23 cellular contexts compared by ENCODE assay signal in the genomic region with DNA sequence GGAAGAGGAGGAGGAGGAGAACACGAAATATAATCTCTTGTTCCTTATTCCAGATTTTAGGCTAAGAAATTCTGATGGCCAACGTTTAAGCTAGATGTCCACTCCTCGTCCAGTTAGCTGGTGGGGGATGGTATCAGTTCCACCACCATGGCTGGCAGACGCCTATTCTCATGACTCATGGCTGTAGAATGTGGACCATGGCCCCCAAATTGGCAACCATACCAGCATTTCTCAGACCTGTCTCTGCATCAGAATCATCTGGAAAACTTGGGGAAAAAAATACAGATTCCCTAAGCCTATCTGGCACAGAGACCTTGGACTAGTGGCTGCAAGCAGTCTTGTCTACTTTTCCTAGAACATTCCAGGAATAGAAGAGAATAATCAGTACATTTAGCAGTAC.
A peak's percentile ranks its signal among the peaks of the same experiment; 100 is the strongest.
DNase-seq lines count a peak whose midpoint lies in the region; ATAC-seq and FAIRE-seq lines count a peak whose summit lies in the region.
"Had no signal": no experiment of that assay in that cellular context is flagged by ENCODE, and none has a peak within 500 bp of the region (broad histone marks: within the 10 kb centered on the region; RNA-seq: fewer than 3 reads in every experiment).

No MANE protein-coding gene starts in this region.

- no peaks in the 10 kb centered on the region for H3K9me3 Mint-ChIP-seq in activated CD8-positive, alpha-beta memory T cell treated with anti-CD3 and anti-CD28 coated beads, Interleukin-2, amount 10 ng/mL, durations not matched to agents 7 days and 5 days (ENCODE audit: low read depth)
- H3K9me3 Mint-ChIP-seq: activated naive CD4-positive, alpha-beta T cell treated with anti-CD3 and anti-CD28 coated beads, Interleukin-2, amount 50 U/mL, for 24 hours; H9 had no signal

- H3K27ac Mint-ChIP-seq in activated CD8-positive, alpha-beta memory T cell treated with anti-CD3 and anti-CD28 coated beads, Interleukin-2, amount 10 ng/mL, durations not matched to agents 7 days and 5 days: no peak overlapping the region
- H3K27ac Mint-ChIP-seq: activated naive CD4-positive, alpha-beta T cell treated with anti-CD3 and anti-CD28 coated beads, Interleukin-2, amount 50 U/mL, for 24 hours; H9 had no signal

- no peak overlapping the region for H3K4me3 Mint-ChIP-seq in activated CD8-positive, alpha-beta memory T cell treated with anti-CD3 and anti-CD28 coated beads, Interleukin-2, amount 10 ng/mL, durations not matched to agents 7 days and 5 days
- H3K4me3 Mint-ChIP-seq: activated naive CD4-positive, alpha-beta T cell treated with anti-CD3 and anti-CD28 coated beads, Interleukin-2, amount 50 U/mL, for 24 hours; H9 had no signal

- H3K4me1 Mint-ChIP-seq in activated CD8-positive, alpha-beta memory T cell treated with anti-CD3 and anti-CD28 coated beads, Interleukin-2, amount 10 ng/mL, durations not matched to agents 7 days and 5 days: peaks cover 2% of the 10 kb centered on the region
- H3K4me1 Mint-ChIP-seq: activated naive CD4-positive, alpha-beta T cell treated with anti-CD3 and anti-CD28 coated beads, Interleukin-2, amount 50 U/mL, for 24 hours had no signal

- CTCF ChIA-PET in activated CD8-positive, alpha-beta memory T cell treated with anti-CD3 and anti-CD28 coated beads, Interleukin-2, amount 10 ng/mL, durations not matched to agents 7 days and 5 days (lab: Charles Lee): no interaction called here

- no peak for ATAC-seq in activated CD4-positive, CD25-positive, alpha-beta regulatory T cell treated with anti-CD3 and anti-CD28 coated beads, Interleukin-2, amount 50 U/mL, for 24 hours
- ATAC-seq in activated CD8-positive, alpha-beta memory T cell treated with anti-CD3 and anti-CD28 coated beads, Interleukin-2, amount 10 ng/mL, durations not matched to agents 7 days and 5 days: no peak
- ATAC-seq: gastrocnemius medialis, left ventricle myocardium superior, upper lobe of right lung had no signal

- no peaks in the 10 kb centered on the region for H3K36me3 Mint-ChIP-seq in activated CD8-positive, alpha-beta memory T cell treated with anti-CD3 and anti-CD28 coated beads, Interleukin-2, amount 10 ng/mL, durations not matched to agents 7 days and 5 days
- H3K36me3 Mint-ChIP-seq: activated naive CD4-positive, alpha-beta T cell treated with anti-CD3 and anti-CD28 coated beads, Interleukin-2, amount 50 U/mL, for 24 hours had no signal

- H3K27me3 Mint-ChIP-seq in activated CD8-positive, alpha-beta memory T cell treated with anti-CD3 and anti-CD28 coated beads, Interleukin-2, amount 10 ng/mL, durations not matched to agents 7 days and 5 days: peaks cover 22% of the 10 kb centered on the region

- peak; percentile 87 for FAIRE-seq in urothelium cell line (lab: Jason Lieb, UNC)

- DNase-seq in LHCN-M2 (ENCODE audit: low read depth) (peak; percentile 78), amniotic epithelial cell (ENCODE audit: low read depth) (peak; percentile 16), glomerular visceral epithelial cell (ENCODE audit: extremely low spot score) (peak; percentile 58), urothelium cell line (ENCODE audit: low spot score) (peak; percentile 45), NCI-H524 (lab: John Stamatoyannopoulos, UW) (no peak)
- DNase-seq in activated CD8-positive, alpha-beta memory T cell treated with anti-CD3 and anti-CD28 coated beads, Interleukin-2, amount 10 ng/mL, durations not matched to agents 7 days and 5 days: no peak
- DNase-seq: activated CD8-positive, alpha-beta memory T cell treated with anti-CD3 and anti-CD28 coated beads for 24 hours; BE2C; COR-L47; DND-41; gastrocnemius medialis; H9; left ventricle myocardium superior; NCI-H1417; NCI-H2107; NCI-H524 treated with DMSO at 0.1 percent for 48 hours; spleen; stimulated activated CD4-positive, alpha-beta T cell treated with anti-CD3 and anti-CD28 coated beads, Interleukin-4, amount 100 ng/mL, for 4 hours; stomach; SW 1271; upper lobe of right lung had no signal

Comparison
In these comparisons a context has a peak if more than half of its experiments do, and no peak if none do; other contexts are left out.
1. DNase-seq: peak in LHCN-M2 (single experiment), amniotic epithelial cell (single experiment), glomerular visceral epithelial cell (single experiment) and urothelium cell line (single experiment); none in NCI-H524 (0 of 2) and activated CD8-positive, alpha-beta memory T cell treated with anti-CD3 and anti-CD28 coated beads, Interleukin-2, amount 10 ng/mL, durations not matched to agents 7 days and 5 days (single experiment).